ENCODE assay signal across 34 cellular contexts in the genomic region with DNA sequence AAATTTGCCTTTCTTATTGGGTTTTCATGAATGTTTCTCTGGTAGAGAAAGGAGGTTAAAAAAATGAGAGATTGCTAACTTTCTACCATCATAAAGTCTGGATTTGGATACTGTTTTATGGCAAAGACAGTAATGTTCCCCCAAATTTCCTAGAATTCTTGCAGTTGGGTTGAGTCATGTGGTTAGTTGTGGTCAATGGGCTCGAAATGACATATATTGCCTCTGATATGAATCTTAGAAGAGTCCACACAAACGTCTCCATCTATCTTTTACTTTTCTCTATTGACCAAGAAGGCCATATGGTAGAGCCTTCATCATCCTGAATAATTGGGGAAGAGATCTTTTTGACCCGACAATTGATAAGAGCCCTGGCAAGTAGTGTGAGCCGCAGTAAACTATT.
"Had no signal": no experiment of that assay in that cellular context is flagged by ENCODE, and none has a peak within 500 bp of the region (broad histone marks: within the 10 kb centered on the region; RNA-seq: fewer than 3 reads in every experiment).

No MANE protein-coding gene starts in this region.

- ATAC-seq: activated CD8-positive, alpha-beta T cell treated with anti-CD3 and anti-CD28 coated beads for 36 hours; activated naive CD8-positive, alpha-beta T cell treated with anti-CD3 and anti-CD28 coated beads, Interleukin-2, amount 50 U/mL, for 24 hours; activated T-cell treated with anti-CD3 and anti-CD28 coated beads, Interleukin-2, amount 50 U/mL, for 4 hours had no signal

- DNase-seq: activated B cell treated with CpG ODN at 0.5 μM for 24 hours; activated CD4-positive, alpha-beta memory T cell treated with anti-CD3 and anti-CD28 coated beads for 36 hours; activated CD4-positive, alpha-beta T cell treated with anti-CD3 and anti-CD28 coated beads for 4 hours; activated CD4-positive, alpha-beta T cell treated with anti-CD3 and anti-CD28 coated beads, Interleukin-2, amount 10 ng/mL, durations not matched to agents 24 days and 14 days; activated CD4-positive, alpha-beta T cell treated with anti-CD3 and anti-CD28 coated beads, Interleukin-2, amount 50 U/mL, for 1 hour; activated CD4-positive, alpha-beta T cell treated with anti-CD3 and anti-CD28 coated beads, Interleukin-2, amount 50 U/mL, for 4 hours; activated CD4-positive, CD25-positive, alpha-beta regulatory T cell treated with anti-CD3 and anti-CD28 coated beads, Interleukin-2, amount 50 U/mL, for 72 hours; activated CD8-positive, alpha-beta memory T cell treated with anti-CD3 and anti-CD28 coated beads, Interleukin-2, amount 50 U/mL, for 4 hours; activated CD8-positive, alpha-beta T cell treated with anti-CD3 and anti-CD28 coated beads for 36 hours; activated effector memory CD4-positive, alpha-beta T cell treated with Interleukin-2 at 50 U/mL for 16 hours; activated gamma-delta T cell; activated naive CD4-positive, alpha-beta T cell treated with anti-CD3 and anti-CD28 coated beads, Interleukin-2, amount 10 ng/mL, durations not matched to agents 7 days and 5 days; activated naive CD4-positive, alpha-beta T cell treated with Interleukin-2 at 50 U/mL for 16 hours; activated naive CD8-positive, alpha-beta T cell treated with anti-CD3 and anti-CD28 coated beads, Interleukin-2, amount 10 ng/mL, durations not matched to agents 7 days and 5 days; activated naive CD8-positive, alpha-beta T cell treated with anti-CD3 and anti-CD28 coated beads, Interleukin-2, amount 50 U/mL, for 24 hours; activated T-cell treated with anti-CD3 and anti-CD28 coated beads for 4 hours; activated T-cell treated with anti-CD3 and anti-CD28 coated beads, Interleukin-2, amount 50 U/mL, for 1 hour; activated T-cell treated with anti-CD3 and anti-CD28 coated beads, Interleukin-2, amount 50 U/mL, for 4 hours; activated T-cell treated with anti-CD3 and anti-CD28 coated beads, Interleukin-2, amount 50 U/mL, for 72 hours; amygdala; anterior cingulate cortex; caudate nucleus; cerebellar nuclear complex; T-helper 9 cell had no signal

- H3K4me3 ChIP-seq: ascending aorta, cardiac muscle cell had no signal

- H3K27me3 Mint-ChIP-seq: activated CD4-positive, alpha-beta memory T cell treated with anti-CD3 and anti-CD28 coated beads for 36 hours; activated naive CD4-positive, alpha-beta T cell treated with anti-CD3 and anti-CD28 coated beads, Interleukin-2, amount 10 ng/mL, durations not matched to agents 7 days and 5 days had no signal

- H3K27ac Mint-ChIP-seq: activated B cell treated with CpG ODN at 0.5 μM for 24 hours; activated CD4-positive, alpha-beta memory T cell treated with anti-CD3 and anti-CD28 coated beads for 36 hours; activated CD4-positive, alpha-beta T cell treated with anti-CD3 and anti-CD28 coated beads, Interleukin-2, amount 10 ng/mL, durations not matched to agents 24 days and 14 days; activated CD8-positive, alpha-beta T cell treated with anti-CD3 and anti-CD28 coated beads for 36 hours; activated naive CD4-positive, alpha-beta T cell treated with anti-CD3 and anti-CD28 coated beads, Interleukin-2, amount 10 ng/mL, durations not matched to agents 7 days and 5 days; activated naive CD4-positive, alpha-beta T cell treated with anti-CD3 and anti-CD28 coated beads, Interleukin-2, amount 50 U/mL, for 24 hours; activated naive CD8-positive, alpha-beta T cell; activated naive CD8-positive, alpha-beta T cell treated with anti-CD3 and anti-CD28 coated beads, Interleukin-2, amount 10 ng/mL, durations not matched to agents 7 days and 5 days; activated naive CD8-positive, alpha-beta T cell treated with anti-CD3 and anti-CD28 coated beads, Interleukin-2, amount 50 U/mL, for 24 hours; activated T-cell treated with anti-CD3 and anti-CD28 coated beads, Interleukin-2, amount 50 U/mL, for 72 hours; activated T-helper 1 cell treated with anti-CD3 and anti-CD28 coated beads, Interleukin-12 subunit alpha, Interleukin-12 subunit beta, Interleukin-2, Interleukin-4 antibody, amounts not matched to agents 30 ng/mL and 10 ng/mL and 1 ng/mL, durations not matched to agents 14 hours and 24 hours and 36 hours; activated T-helper 2 cell treated with anti-CD3 and anti-CD28 coated beads, Interferon-gamma antibody, Interleukin-2, Interleukin-4, amounts not matched to agents 10 μg/mL and 5 μg/mL and 100 μg/mL, durations not matched to agents 14 hours and 24 hours and 36 hours; brain; T-helper 1 cell treated with Interleukin-12 subunit alpha and Interleukin-12 subunit beta and Interleukin-4 antibody, amounts not matched to agents 30 μg/mL and 1 μg/mL, for 36 hours; T-helper 2 cell treated with Interferon-gamma antibody and Interleukin-4, amounts not matched to agents 5 μg/mL and 100 μg/mL, for 36 hours had no signal

- H3K36me3 Mint-ChIP-seq: activated CD4-positive, alpha-beta memory T cell treated with anti-CD3 and anti-CD28 coated beads for 36 hours; activated naive CD4-positive, alpha-beta T cell treated with anti-CD3 and anti-CD28 coated beads, Interleukin-2, amount 10 ng/mL, durations not matched to agents 7 days and 5 days; activated naive CD4-positive, alpha-beta T cell treated with anti-CD3 and anti-CD28 coated beads, Interleukin-2, amount 50 U/mL, for 24 hours; activated naive CD8-positive, alpha-beta T cell; activated naive CD8-positive, alpha-beta T cell treated with anti-CD3 and anti-CD28 coated beads, Interleukin-2, amount 10 ng/mL, durations not matched to agents 7 days and 5 days; brain had no signal

- H3K4me3 Mint-ChIP-seq: activated B cell treated with CpG ODN at 0.5 μM for 24 hours; activated CD4-positive, alpha-beta memory T cell treated with anti-CD3 and anti-CD28 coated beads for 36 hours; activated CD4-positive, alpha-beta T cell treated with anti-CD3 and anti-CD28 coated beads, Interleukin-2, amount 10 ng/mL, durations not matched to agents 24 days and 14 days; activated CD8-positive, alpha-beta T cell treated with anti-CD3 and anti-CD28 coated beads for 36 hours; activated naive CD4-positive, alpha-beta T cell treated with anti-CD3 and anti-CD28 coated beads, Interleukin-2, amount 10 ng/mL, durations not matched to agents 7 days and 5 days; activated naive CD4-positive, alpha-beta T cell treated with anti-CD3 and anti-CD28 coated beads, Interleukin-2, amount 50 U/mL, for 24 hours; activated naive CD8-positive, alpha-beta T cell; activated naive CD8-positive, alpha-beta T cell treated with anti-CD3 and anti-CD28 coated beads, Interleukin-2, amount 10 ng/mL, durations not matched to agents 7 days and 5 days; activated naive CD8-positive, alpha-beta T cell treated with anti-CD3 and anti-CD28 coated beads, Interleukin-2, amount 50 U/mL, for 24 hours; activated T-cell treated with anti-CD3 and anti-CD28 coated beads, Interleukin-2, amount 50 U/mL, for 4 hours; activated T-cell treated with anti-CD3 and anti-CD28 coated beads, Interleukin-2, amount 50 U/mL, for 72 hours; activated T-helper 1 cell treated with anti-CD3 and anti-CD28 coated beads, Interleukin-12 subunit alpha, Interleukin-12 subunit beta, Interleukin-2, Interleukin-4 antibody, amounts not matched to agents 30 ng/mL and 10 ng/mL and 1 ng/mL, durations not matched to agents 14 hours and 24 hours and 36 hours; brain; central memory CD8-positive, alpha-beta T cell; T-helper 1 cell treated with Interleukin-12 subunit alpha and Interleukin-12 subunit beta and Interleukin-4 antibody, amounts not matched to agents 30 μg/mL and 1 μg/mL, for 36 hours; T-helper 2 cell treated with Interferon-gamma antibody and Interleukin-4, amounts not matched to agents 5 μg/mL and 100 μg/mL, for 36 hours had no signal

- H3K9me3 Mint-ChIP-seq: activated B cell treated with CpG ODN at 0.5 μM for 24 hours; activated CD4-positive, alpha-beta memory T cell treated with anti-CD3 and anti-CD28 coated beads for 36 hours; activated naive CD4-positive, alpha-beta T cell treated with anti-CD3 and anti-CD28 coated beads, Interleukin-2, amount 10 ng/mL, durations not matched to agents 7 days and 5 days; activated naive CD4-positive, alpha-beta T cell treated with anti-CD3 and anti-CD28 coated beads, Interleukin-2, amount 50 U/mL, for 24 hours; activated naive CD8-positive, alpha-beta T cell treated with anti-CD3 and anti-CD28 coated beads, Interleukin-2, amount 10 ng/mL, durations not matched to agents 7 days and 5 days; activated naive CD8-positive, alpha-beta T cell treated with anti-CD3 and anti-CD28 coated beads, Interleukin-2, amount 50 U/mL, for 24 hours; activated T-cell treated with anti-CD3 and anti-CD28 coated beads, Interleukin-2, amount 50 U/mL, for 4 hours; brain; central memory CD8-positive, alpha-beta T cell had no signal

- H3K4me1 Mint-ChIP-seq: activated B cell treated with CpG ODN at 0.5 μM for 24 hours; activated CD4-positive, alpha-beta T cell treated with anti-CD3 and anti-CD28 coated beads, Interleukin-2, amount 10 ng/mL, durations not matched to agents 24 days and 14 days; activated naive CD4-positive, alpha-beta T cell treated with anti-CD3 and anti-CD28 coated beads, Interleukin-2, amount 10 ng/mL, durations not matched to agents 7 days and 5 days; activated naive CD4-positive, alpha-beta T cell treated with anti-CD3 and anti-CD28 coated beads, Interleukin-2, amount 50 U/mL, for 24 hours; activated naive CD8-positive, alpha-beta T cell treated with anti-CD3 and anti-CD28 coated beads, Interleukin-2, amount 50 U/mL, for 24 hours; brain; central memory CD8-positive, alpha-beta T cell had no signal
